1 cellular context compared by ENCODE assay signal in genomic region chr16:2736476-2737237, GRCh38.
TF ChIP-seq lines count a peak whose summit lies in the region.

No MANE protein-coding gene starts in this region.

TF ChIP-seq in A549, 52 proteins besides CTCF, POLR2A, EP300 and RAD21:
- peak; percentile 31 for TF ChIP-seq ZFP36 (IDR thresholded peaks at IDR 0.05; ENCODE audit: borderline replicate concordance, partially characterized antibody)
- TF ChIP-seq ZSCAN20 (CRISPR knock-in tag; IDR thresholded peaks at IDR 0.05), result no peak
